ENCODE assay signal across 12 cellular contexts in genomic region chr7:37149019-37149814, GRCh38.
DNase-seq lines count a peak whose midpoint lies in the region; ATAC-seq, FAIRE-seq and TF ChIP-seq lines count a peak whose summit lies in the region.
"Had no signal": no experiment of that assay in that cellular context is flagged by ENCODE, and none has a peak within 500 bp of the region (broad histone marks: within the 10 kb centered on the region; RNA-seq: fewer than 3 reads in every experiment).

No MANE protein-coding gene starts in this region.

- dilution Hi-C loops in IMR-90 (cut with HindIII; ENCODE audit: low sequenced_read_pairs, unreplicated experiment), result no loop called here

- H3K27ac Mint-ChIP-seq in glutamatergic neuron (ENCODE audit: unreplicated experiment), result no peak overlapping the region

- TF ChIP-seq POLR2A in IMR-90 (IDR thresholded peaks at IDR 0.05; ENCODE audit: low read depth, low read length) (no peak), HepG2 (IDR thresholded peaks at IDR 0.05; ENCODE audit: insufficient read depth in 1 of 2, low read depth in 2 of 2, low read length in 2 of 2) (no peak)

- WGBS in IMR-90 (ENCODE audit: extremely low coverage in 2 of 2, insufficient read length in 1 of 2), 2 experiments, result no CpG with 5 or more reads among the region's 3 CpGs
- 95% methylated on average over 3 of the region's 3 CpGs for WGBS in HepG2 (ENCODE audit: low lambda C conversion rate)
- WGBS in psoas muscle, 3 donors, result 25 to 30% (median 29%) methylated on average over 3 of the region's 3 CpGs

- H3K27me3 ChIP-seq in IMR-90 (ENCODE audit: control insufficient read depth, insufficient read depth, low read length), result no peaks in the 10 kb centered on the region
- H3K27me3 ChIP-seq in HepG2 (ENCODE audit: control insufficient read depth in 1 of 2, insufficient read depth in 2 of 2, low read length in 2 of 2), result no peaks in the 10 kb centered on the region
- H3K27me3 ChIP-seq in psoas muscle (ENCODE audit: insufficient read depth in 3 of 3, low read length in 2 of 3), result no peaks in the 10 kb centered on the region

- BruUV-seq in IMR-90 (replicated peaks; lab: Mats Ljungman, UMichigan), result no TSS peak
- BruUV-seq in HepG2 (replicated peaks; lab: Mats Ljungman, UMichigan), result no TSS peak

- no peak overlapping the region for H4K5ac ChIP-seq in IMR-90 (ENCODE audit: low read depth, low read length)

- DNase-seq in GM13977 (ENCODE audit: low spot score), result peak; percentile 18
- no peak for DNase-seq in IMR-90
- no peak for DNase-seq in HepG2 (ENCODE audit: low spot score)
- DNase-seq in glutamatergic neuron, result no peak
- DNase-seq in activated T-cell treated with anti-CD3 and anti-CD28 coated beads, Interleukin-2, amount 50 U/mL, for 48 hours, result no peak
- DNase-seq in psoas muscle, result no peak
- DNase-seq: left cardiac atrium, NCI-H2107 had no signal

- no peak overlapping the region for H3K23ac ChIP-seq in IMR-90 (ENCODE audit: low read depth, low read length)

- H3K79me2 ChIP-seq in HepG2 (ENCODE audit: insufficient read depth, low read length), result no peaks in the 10 kb centered on the region

- H3K4me3 Mint-ChIP-seq in glutamatergic neuron (ENCODE audit: unreplicated experiment), result no peak overlapping the region

- no peak overlapping the region for H2BK20ac ChIP-seq in IMR-90 (ENCODE audit: low read depth, low read length)

- TF ChIP-seq CTCF in GM13977 (IDR thresholded peaks at IDR 0.05; ENCODE audit: extremely low read depth, insufficient read depth, missing control alignments), result no peak
- no peak for TF ChIP-seq CTCF in IMR-90 (conservative IDR thresholded peaks at IDR 0.05; ENCODE audit: low read depth, low read length)
- no peak for TF ChIP-seq CTCF in HepG2 (CRISPR knock-in tag; IDR thresholded peaks at IDR 0.05)
- TF ChIP-seq CTCF in glutamatergic neuron (IDR thresholded peaks at IDR 0.05; ENCODE audit: partially characterized antibody, unreplicated experiment), result no peak
- TF ChIP-seq CTCF in psoas muscle (IDR thresholded peaks at IDR 0.05), result no peak

- H3K4ac ChIP-seq in IMR-90 (ENCODE audit: low read depth, low read length), result no peak overlapping the region

- H3K56ac ChIP-seq in IMR-90 (ENCODE audit: extremely low read depth, insufficient read depth, low read length), result no peak overlapping the region

- TF ChIP-seq EP300 in HepG2 (IDR thresholded peaks at IDR 0.05; ENCODE audit: low read depth in 2 of 2, low read length in 2 of 2), result no peak
- no peak for TF ChIP-seq EP300 in HepG2 (CRISPR knock-in tag; IDR thresholded peaks at IDR 0.05; ENCODE audit: borderline replicate concordance)

- no peak overlapping the region for H2BK120ac ChIP-seq in IMR-90 (ENCODE audit: low read depth, low read length)

- no peak overlapping the region for H2AFZ ChIP-seq in IMR-90 (replicated peaks; ENCODE audit: low read length, poor library complexity)
- no peak overlapping the region for H2AFZ ChIP-seq in HepG2 (ENCODE audit: low read length)

- no peak overlapping the region for H2AK9ac ChIP-seq in IMR-90 (replicated peaks; ENCODE audit: low read depth, low read length, poor library complexity)

- H3K4me2 ChIP-seq in IMR-90 (ENCODE audit: low read depth, low read length), result no peak overlapping the region
- 0 out of 2 replicates have a peak overlapping the region, but pooled peaks have one; percentile 13 for H3K4me2 ChIP-seq in HepG2 (ENCODE audit: low read depth, low read length)

- no peak overlapping the region for H2BK15ac ChIP-seq in IMR-90 (ENCODE audit: low read depth, low read length)

- peaks cover 4% of the 10 kb centered on the region for H3K36me3 Mint-ChIP-seq in glutamatergic neuron (ENCODE audit: unreplicated experiment)

- H3K9me3 Mint-ChIP-seq in glutamatergic neuron (ENCODE audit: unreplicated experiment), result no peaks in the 10 kb centered on the region

- in situ Hi-C loops in GM13977 (cut with MboI; ENCODE audit: low pct_unique_long_range_greater_than_20kb, low sequenced_read_pairs, unreplicated experiment) (no loop called here), IMR-90 (cut with MboI; ENCODE audit: low sequenced_read_pairs) (no loop called here), HepG2 (cut with HindIII; ENCODE audit: extremely low pct_ligation_motif_present, low pct_unique_long_range_greater_than_20kb) (no loop called here)

- H3K14ac ChIP-seq in IMR-90 (replicated peaks; ENCODE audit: low read depth, low read length), result no peak overlapping the region

- no peak for TF ChIP-seq RAD21 in IMR-90 (IDR thresholded peaks at IDR 0.05; ENCODE audit: low read length)
- TF ChIP-seq RAD21 in HepG2 (CRISPR knock-in tag; IDR thresholded peaks at IDR 0.05), result no peak

- FAIRE-seq in HepG2 (lab: Jason Lieb, UNC), result no peak

- H3K79me1 ChIP-seq in IMR-90 (ENCODE audit: low read depth in 1 of 2, low read length in 2 of 2), result no peaks in the 10 kb centered on the region

- H3K4me1 Mint-ChIP-seq in glutamatergic neuron (ENCODE audit: low read depth, unreplicated experiment), result peaks cover 9% of the 10 kb centered on the region

- no peak overlapping the region for H2BK5ac ChIP-seq in IMR-90 (ENCODE audit: low read depth, low read length, poor library complexity, severe bottlenecking)

- H3K9me3 ChIP-seq in IMR-90 (ENCODE audit: control insufficient read depth, insufficient read depth, low read length), result no peaks in the 10 kb centered on the region
- no peaks in the 10 kb centered on the region for H3K9me3 ChIP-seq in HepG2 (ENCODE audit: low read length)
- H3K9me3 ChIP-seq in psoas muscle, result no peaks in the 10 kb centered on the region

- no peaks in the 10 kb centered on the region for H3K9me1 ChIP-seq in IMR-90 (ENCODE audit: insufficient read depth, low read length)

- CTCF ChIA-PET in IMR-90 (lab: Yijun Ruan, JAX) (no interaction called here), HepG2 (lab: Yijun Ruan, JAX; ENCODE audit: low intra/inter-chr PET ratio, low total read pairs) (no interaction called here)

- intact Hi-C loops in IMR-90 (cut with micrococcal nuclease) (no loop called here), HepG2 (cut with micrococcal nuclease; ENCODE audit: unreplicated experiment) (no loop called here), psoas muscle (cut with DNase I) (no loop called here)

- no peaks in the 10 kb centered on the region for H4K20me1 ChIP-seq in IMR-90 (ENCODE audit: insufficient read depth, low read length)
- H4K20me1 ChIP-seq in HepG2 (ENCODE audit: insufficient read depth, low read length), result no peaks in the 10 kb centered on the region

- H3K4me1 ChIP-seq in IMR-90 (ENCODE audit: control insufficient read depth, insufficient read depth, low read length), result no peaks in the 10 kb centered on the region
- H3K4me1 ChIP-seq in HepG2 (ENCODE audit: insufficient read depth, low read length), result peaks cover 56% of the 10 kb centered on the region
- H3K4me1 ChIP-seq in psoas muscle, result no peaks in the 10 kb centered on the region

- H3K27ac ChIP-seq in IMR-90 (ENCODE audit: insufficient read depth, low read length) (no peak overlapping the region), HepG2 (ENCODE audit: extremely low read length, insufficient read depth, low read length) (no peak overlapping the region), psoas muscle (no peak overlapping the region)
- H3K27ac ChIP-seq: C4-2B had no signal

- no peaks in the 10 kb centered on the region for H3K27me3 Mint-ChIP-seq in glutamatergic neuron (ENCODE audit: unreplicated experiment)

- H3K18ac ChIP-seq in IMR-90 (ENCODE audit: low read depth, low read length), result no peak overlapping the region

- H4K8ac ChIP-seq in IMR-90 (ENCODE audit: low read depth in 2 of 2, low read length in 2 of 2), result no peak overlapping the region

- peak; percentile 56 for ATAC-seq in GM21576 (IDR thresholded peaks at IDR 0.05; ENCODE audit: unreplicated experiment)
- ATAC-seq in IMR-90 (ENCODE audit: low read depth), result peak; percentile 17; the same call in 1 of the 2 replicates
- no peak for ATAC-seq in HepG2
- ATAC-seq in GM21737 (IDR thresholded peaks at IDR 0.05; ENCODE audit: unreplicated experiment), result no peak
- no peak for ATAC-seq in psoas muscle
- ATAC-seq: Panc1 had no signal

- no peak overlapping the region for H3K4me3 ChIP-seq in IMR-90 (ENCODE audit: insufficient read depth, low read depth, low read length)
- no peak overlapping the region for H3K4me3 ChIP-seq in HepG2 (replicated peaks in 1 of 3; ENCODE audit: insufficient read depth in 1 of 3, low read depth in 2 of 3, low read length in 3 of 3)
- no peak overlapping the region for H3K4me3 ChIP-seq in psoas muscle

- H3K36me3 ChIP-seq in IMR-90 (ENCODE audit: control insufficient read depth, insufficient read depth, low read length) (no peaks in the 10 kb centered on the region), HepG2 (replicated peaks in 1 of 2; ENCODE audit: control insufficient read depth in 1 of 2, insufficient read depth in 2 of 2, low read length in 2 of 2) (no peaks in the 10 kb centered on the region), psoas muscle (ENCODE audit: insufficient read depth in 1 of 2, low read depth in 1 of 2) (no peaks in the 10 kb centered on the region)

- no peak overlapping the region for H2AK5ac ChIP-seq in IMR-90 (ENCODE audit: low read depth, low read length)

- no peak overlapping the region for H4K91ac ChIP-seq in IMR-90 (ENCODE audit: insufficient read depth, low read depth, low read length)

- POLR2A ChIA-PET in IMR-90 (lab: Charles Lee; ENCODE audit: unreplicated experiment), result no interaction called here
- POLR2A ChIA-PET in HepG2 (lab: Yijun Ruan, JAX), result interaction anchor here (1.0 kb wide), 1 partner anchor 177 kb away, joined by 3 read pairs; no protein-coding TSS in a partner anchor

- H3K9ac ChIP-seq in IMR-90 (ENCODE audit: low read depth, low read length) (no peak overlapping the region), HepG2 (ENCODE audit: insufficient read depth, low read depth, low read length) (no peak overlapping the region)

TF ChIP-seq in IMR-90, 13 proteins besides CTCF, POLR2A, EP300 and RAD21 (continues in another document):
- TF ChIP-seq RFX5 (IDR thresholded peaks at IDR 0.05; ENCODE audit: low read depth, low read length), result no peak
- no peak for TF ChIP-seq BHLHE40 (IDR thresholded peaks at IDR 0.05; ENCODE audit: low read depth, low read length)
- no peak for TF ChIP-seq MXI1 (IDR thresholded peaks at IDR 0.05; ENCODE audit: borderline replicate concordance, low read depth, low read length)
- TF ChIP-seq SMC3 (IDR thresholded peaks at IDR 0.05; ENCODE audit: low read depth, low read length), result no peak

TF ChIP-seq in HepG2, 621 proteins besides CTCF, POLR2A, EP300 and RAD21 (continues in another document):
- no peak for TF ChIP-seq ZNF777 (CRISPR knock-in tag; IDR thresholded peaks at IDR 0.05)
- no peak for TF ChIP-seq ZKSCAN5 (CRISPR knock-in tag; IDR thresholded peaks at IDR 0.05)
- TF ChIP-seq MEF2D (CRISPR knock-in tag; IDR thresholded peaks at IDR 0.05), result no peak

Comparison
In these comparisons a context has a peak if more than half of its experiments do, and no peak if none do; other contexts are left out.
1. ATAC-seq: peak in GM21576 (single experiment) and IMR-90 (single experiment); none in HepG2 (single experiment), GM21737 (single experiment) and psoas muscle (0 of 4).